ENCODE assay signal across 29 cellular contexts in the genomic region with DNA sequence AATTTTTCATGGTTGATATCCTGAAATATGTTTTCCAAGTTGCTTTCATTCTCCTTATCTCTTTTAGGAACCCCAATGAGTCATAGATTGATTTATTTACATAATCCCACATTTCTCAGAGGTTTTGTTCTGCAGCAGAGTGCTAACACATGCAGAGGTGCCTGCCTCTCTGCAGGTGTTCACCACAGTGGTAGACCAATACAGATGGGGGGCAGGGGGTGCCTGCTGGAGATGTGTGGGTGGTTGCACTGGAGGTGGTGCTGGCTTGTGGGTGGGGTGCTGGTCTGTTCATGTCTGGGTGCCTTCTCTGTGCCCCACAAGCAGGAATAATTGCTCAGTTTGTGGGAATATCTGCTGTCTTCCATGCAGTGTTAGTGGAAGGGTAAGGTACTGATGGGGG.
"Had no signal": no experiment of that assay in that cellular context is flagged by ENCODE, and none has a peak within 500 bp of the region (broad histone marks: within the 10 kb centered on the region; RNA-seq: fewer than 3 reads in every experiment).

No MANE protein-coding gene starts in this region.

- H3K4me3 ChIP-seq: ovary, psoas muscle, right lobe of liver, sigmoid colon, stomach, suprapubic skin, testis, tibial artery, transverse colon, vagina had no signal

- H3K9me3 Mint-ChIP-seq: stimulated activated effector memory CD8-positive, alpha-beta T cell treated with anti-CD3 and anti-CD28 coated beads, Interleukin-12 subunit alpha, Interleukin-12 subunit beta, amount 100 ng/mL, for 72 hours; stimulated activated naive CD8-positive, alpha-beta T cell treated with anti-CD3 and anti-CD28 coated beads, Interleukin-15, Interleukin-2, amounts not matched to agents 100 ng/mL and 50 ng/mL, for 24 hours had no signal

- H3K27me3 ChIP-seq: neutrophil, ovary, right lobe of liver, sigmoid colon, stomach, suprapubic skin, testis, tibial artery, transverse colon, vagina had no signal

- H3K36me3 Mint-ChIP-seq: natural killer cell treated with Interleukin-12 subunit alpha and Interleukin-12 subunit beta and Interleukin-15 and Interleukin-18, amount 100 ng/mL, for 72 hours; stimulated activated effector memory CD8-positive, alpha-beta T cell treated with anti-CD3 and anti-CD28 coated beads, Interleukin-12 subunit alpha, Interleukin-12 subunit beta, amount 100 ng/mL, for 72 hours; stimulated activated naive B cell treated with anti-CD40 and anti-IgM and Interleukin-4, amounts not matched to agents 10 μg/mL and 1 μg/mL and 100 μg/mL, for 72 hours; type B pancreatic cell had no signal

- H3K27me3 Mint-ChIP-seq: natural killer cell treated with Interleukin-12 subunit alpha and Interleukin-12 subunit beta and Interleukin-15 and Interleukin-18, amount 100 ng/mL, for 72 hours; progenitor cell of endocrine pancreas; stimulated activated naive CD8-positive, alpha-beta T cell treated with anti-CD3 and anti-CD28 coated beads, Interleukin-15, Interleukin-2, amounts not matched to agents 100 ng/mL and 50 ng/mL, for 24 hours; type B pancreatic cell had no signal

- H3K4me1 ChIP-seq: parathyroid adenoma, psoas muscle, right lobe of liver, sigmoid colon, suprapubic skin, testis, tibial artery, transverse colon, vagina had no signal

- ATAC-seq: naive thymus-derived CD8-positive, alpha-beta T cell; psoas muscle; right cardiac atrium; stimulated activated naive B cell treated with anti-CD40 and anti-IgM and Interleukin-4, amounts not matched to agents 10 μg/mL and 1 μg/mL and 100 μg/mL, for 72 hours had no signal

- H3K36me3 ChIP-seq: neutrophil, ovary, right lobe of liver, sigmoid colon, stomach, suprapubic skin, tibial artery, transverse colon, vagina had no signal

- H3K4me3 Mint-ChIP-seq: naive thymus-derived CD8-positive, alpha-beta T cell; natural killer cell treated with Interleukin-12 subunit alpha and Interleukin-12 subunit beta and Interleukin-15 and Interleukin-18, amount 100 ng/mL, for 72 hours; nephron progenitor cell; neural crest cell; stimulated activated effector memory CD8-positive, alpha-beta T cell treated with anti-CD3 and anti-CD28 coated beads, Interleukin-12 subunit alpha, Interleukin-12 subunit beta, amount 100 ng/mL, for 72 hours; stimulated activated naive B cell treated with anti-CD40 and anti-IgM and Interleukin-4, amounts not matched to agents 10 μg/mL and 1 μg/mL and 100 μg/mL, for 72 hours; stimulated activated naive CD8-positive, alpha-beta T cell treated with anti-CD3 and anti-CD28 coated beads, Interleukin-15, Interleukin-2, amounts not matched to agents 100 ng/mL and 50 ng/mL, for 24 hours; type B pancreatic cell had no signal

- H2AFZ ChIP-seq: parathyroid adenoma had no signal

- H3K79me2 ChIP-seq: parathyroid adenoma had no signal

- DNase-seq: naive thymus-derived CD8-positive, alpha-beta T cell; nephron progenitor cell; nucleus accumbens; ovary; psoas muscle; right cardiac atrium; right lobe of liver; sigmoid colon; small intestine; stimulated activated CD4-positive, alpha-beta T cell treated with anti-CD3 and anti-CD28 coated beads, Interleukin-15, amount 100 ng/mL, for 24 hours; stimulated activated CD4-positive, alpha-beta T cell treated with anti-CD3 and anti-CD28 coated beads, Interleukin-2, amount 100 ng/mL, for 24 hours; stimulated activated CD4-positive, alpha-beta T cell treated with anti-CD3 and anti-CD28 coated beads, Interleukin-2, amount 100 ng/mL, for 48 hours; stimulated activated CD4-positive, alpha-beta T cell treated with anti-CD3 and anti-CD28 coated beads, Interleukin-4, amount 100 ng/mL, for 24 hours; stimulated activated naive B cell treated with anti-CD40 and anti-IgM and Interleukin-4, amounts not matched to agents 10 μg/mL and 1 μg/mL and 100 μg/mL, for 72 hours; stimulated activated naive CD4-positive, alpha-beta T cell treated with Interleukin-2 at 50 U/mL for 16 hours; stomach; testis; tibial artery; transverse colon had no signal

- H3K9me3 ChIP-seq: neutrophil, psoas muscle, right lobe of liver, sigmoid colon, suprapubic skin, testis, transverse colon, vagina had no signal

- H3K27ac ChIP-seq: neutrophil, ovary, parathyroid adenoma, psoas muscle, right lobe of liver, sigmoid colon, stomach, suprapubic skin, testis, tibial artery, transverse colon, vagina had no signal

- H3K4me1 Mint-ChIP-seq: naive thymus-derived CD8-positive, alpha-beta T cell; nephron progenitor cell; neural crest cell; stimulated activated effector memory CD8-positive, alpha-beta T cell treated with anti-CD3 and anti-CD28 coated beads, Interleukin-12 subunit alpha, Interleukin-12 subunit beta, amount 100 ng/mL, for 72 hours; stimulated activated naive B cell treated with anti-CD40 and anti-IgM and Interleukin-4, amounts not matched to agents 10 μg/mL and 1 μg/mL and 100 μg/mL, for 72 hours had no signal

- H3K27ac Mint-ChIP-seq: naive thymus-derived CD8-positive, alpha-beta T cell; natural killer cell treated with Interleukin-12 subunit alpha and Interleukin-12 subunit beta and Interleukin-15 and Interleukin-18, amount 100 ng/mL, for 72 hours; nephron progenitor cell; progenitor cell of endocrine pancreas; stimulated activated effector memory CD8-positive, alpha-beta T cell treated with anti-CD3 and anti-CD28 coated beads, Interleukin-12 subunit alpha, Interleukin-12 subunit beta, amount 100 ng/mL, for 72 hours; stimulated activated naive B cell treated with anti-CD40 and anti-IgM and Interleukin-4, amounts not matched to agents 10 μg/mL and 1 μg/mL and 100 μg/mL, for 72 hours; stimulated activated naive CD8-positive, alpha-beta T cell treated with anti-CD3 and anti-CD28 coated beads, Interleukin-15, Interleukin-2, amounts not matched to agents 100 ng/mL and 50 ng/mL, for 24 hours; type B pancreatic cell had no signal
